Comparison of ENCODE assay signal across 22 cellular contexts in genomic region chr2:48399828-48400552, GRCh38.
"Had no signal": no experiment of that assay in that cellular context is flagged by ENCODE, and none has a peak within 500 bp of the region (broad histone marks: within the 10 kb centered on the region; RNA-seq: fewer than 3 reads in every experiment).

No MANE protein-coding gene starts in this region.

- H3K36me3 Mint-ChIP-seq: activated naive CD4-positive, alpha-beta T cell treated with anti-CD3 and anti-CD28 coated beads, Interleukin-2, amount 50 U/mL, for 72 hours had no signal

- H3K27ac Mint-ChIP-seq: activated T-cell treated with anti-CD3 and anti-CD28 coated beads, Interleukin-2, amount 50 U/mL, for 24 hours; activated T-helper 17 cell treated with anti-CD3 and anti-CD28 coated beads, Interleukin-2, amount 50 U/mL, for 72 hours; nephron progenitor cell; WTC11 had no signal

- H3K27me3 Mint-ChIP-seq: activated T-cell treated with anti-CD3 and anti-CD28 coated beads, Interleukin-2, amount 50 U/mL, for 24 hours; activated T-helper 17 cell treated with anti-CD3 and anti-CD28 coated beads, Interleukin-2, amount 50 U/mL, for 72 hours had no signal

- ATAC-seq: activated naive CD4-positive, alpha-beta T cell treated with anti-CD3 and anti-CD28 coated beads, Interleukin-2, amount 50 U/mL, for 72 hours; activated T-helper 17 cell treated with anti-CD3 and anti-CD28 coated beads, Interleukin-2, amount 50 U/mL, for 72 hours; heart right ventricle; lower lobe of right lung; mucosa of descending colon; sciatic nerve; upper lobe of right lung; WTC11 had no signal

- H3K4me3 Mint-ChIP-seq: activated T-cell treated with anti-CD3 and anti-CD28 coated beads, Interleukin-2, amount 50 U/mL, for 24 hours; activated T-helper 17 cell treated with anti-CD3 and anti-CD28 coated beads, Interleukin-2, amount 50 U/mL, for 72 hours; nephron progenitor cell; WTC11 had no signal

- H3K9me3 Mint-ChIP-seq: activated T-cell treated with anti-CD3 and anti-CD28 coated beads, Interleukin-2, amount 50 U/mL, for 24 hours; activated T-helper 17 cell treated with anti-CD3 and anti-CD28 coated beads, Interleukin-2, amount 50 U/mL, for 72 hours had no signal

- DNase-seq: activated CD8-positive, alpha-beta memory T cell treated with anti-CD3 and anti-CD28 coated beads for 24 hours; activated CD8-positive, alpha-beta memory T cell treated with anti-CD3 and anti-CD28 coated beads, Interleukin-2, amount 50 U/mL, for 4 hours; activated T-cell treated with anti-CD3 and anti-CD28 coated beads, Interleukin-2, amount 50 U/mL, for 24 hours; cerebellar nuclear complex; effector CD4-positive, alpha-beta T cell; erythroblast; foreskin fibroblast; heart right ventricle; islet precursor cell; lower lobe of right lung; mesendoderm; mucosa of descending colon; nephron progenitor cell; posterior cingulate gyrus; stimulated activated CD4-positive, alpha-beta T cell treated with anti-CD3 and anti-CD28 coated beads, Interleukin-15, amount 100 ng/mL, for 24 hours; stimulated activated naive CD4-positive, alpha-beta T cell; T-helper 1 cell; upper lobe of right lung had no signal
